Comparison of ENCODE assay signal across 24 cellular contexts in genomic region chr11:90349741-90350140, GRCh38.
"Had no signal": no experiment of that assay in that cellular context is flagged by ENCODE, and none has a peak within 500 bp of the region (broad histone marks: within the 10 kb centered on the region; RNA-seq: fewer than 3 reads in every experiment).

No MANE protein-coding gene starts in this region.

- ATAC-seq: activated CD8-positive, alpha-beta T cell treated with anti-CD3 and anti-CD28 coated beads, Interleukin-2, amount 10 ng/mL, durations not matched to agents 7 days and 5 days; WTC11 had no signal

- H3K36me3 ChIP-seq: adrenal gland, breast epithelium, colonic mucosa, MG63, SJSA1 had no signal

- DNase-seq: activated CD4-positive, alpha-beta T cell treated with anti-CD3 and anti-CD28 coated beads for 48 hours; activated CD4-positive, alpha-beta T cell treated with anti-CD3 and anti-CD28 coated beads, Interleukin-2, amount 50 U/mL, for 4 hours; activated CD4-positive, CD25-positive, alpha-beta regulatory T cell treated with anti-CD3 and anti-CD28 coated beads, Interleukin-2, amount 50 U/mL, for 72 hours; activated CD8-positive, alpha-beta memory T cell treated with anti-CD3 and anti-CD28 coated beads, Interleukin-2, amount 50 U/mL, for 48 hours; activated CD8-positive, alpha-beta T cell treated with anti-CD3 and anti-CD28 coated beads, Interleukin-2, amount 10 ng/mL, durations not matched to agents 7 days and 5 days; activated naive CD4-positive, alpha-beta T cell treated with anti-CD3 and anti-CD28 coated beads, Interleukin-2, amount 50 U/mL, for 16 hours; activated naive CD8-positive, alpha-beta T cell treated with anti-CD3 and anti-CD28 coated beads, Interleukin-2, amount 10 ng/mL, durations not matched to agents 7 days and 5 days; activated T-cell treated with anti-CD3 and anti-CD28 coated beads, Interleukin-2, amount 50 U/mL, for 1 hour; adrenal gland; aorta; caudate nucleus; colonic mucosa; MG63; NCI-H1092; NCI-H1417; NCI-H1930; NCI-H2171; NCI-H2227 treated with DMSO at 0.1 percent for 48 hours; NCI-H446 treated with DMSO at 0.1 percent for 48 hours; NCI-H524 treated with DMSO at 0.1 percent for 48 hours; NCI-H774 had no signal

- H3K4me1 ChIP-seq: adrenal gland, breast epithelium, colonic mucosa, SJSA1 had no signal

- H3K4me3 ChIP-seq: adrenal gland, breast epithelium, colonic mucosa, MG63, SJSA1 had no signal

- H3K27ac ChIP-seq: adrenal gland, breast epithelium, colonic mucosa, SJSA1 had no signal

- H3K27me3 ChIP-seq: adrenal gland, breast epithelium, colonic mucosa, MG63, SJSA1 had no signal

- H3K9me3 ChIP-seq: adrenal gland, breast epithelium, colonic mucosa, MG63, SJSA1 had no signal
